In genomic region chr22:20918663-20919220, GRCh38 we compare ENCODE assay signal across 8 cellular contexts. TPM values are rescaled to one million over a fixed set of nuclear protein-coding genes. Genes with fewer than 3 reads are reported as not detected.
DNase-seq lines count a peak whose midpoint lies in the region; ATAC-seq and TF ChIP-seq lines count a peak whose summit lies in the region.

No MANE protein-coding gene starts in this region.

- TF ChIP-seq CTCF in gastroesophageal sphincter (IDR thresholded peaks at IDR 0.05) (no peak), spleen (IDR thresholded peaks at IDR 0.05 in 8 of 11, conservative IDR thresholded peaks at IDR 0.05 in 3 of 11) (no peak)

- H3K27ac ChIP-seq in gastroesophageal sphincter (peak overlapping the region in 3 of 4 donors; percentile 89 to 100 (median 97)), spleen (peak overlapping the region in 7 of 8 donors; percentile 89 to 97 (median 96))

- WGBS in gastroesophageal sphincter (ENCODE audit: low coverage in 1 of 2), 2 donors = 0 to 1% methylated on average over 3 to 12 of the region's 19 CpGs
- WGBS in spleen, 5 donors = 0 to 4% (median 1%) methylated on average over 19 of the region's 19 CpGs

- no peak for TF ChIP-seq EP300 in gastroesophageal sphincter (IDR thresholded peaks at IDR 0.05)

- H3K9me3 ChIP-seq in gastroesophageal sphincter = no peaks in the 10 kb centered on the region
- H3K9me3 ChIP-seq in spleen = no peaks in the 10 kb centered on the region

- CTCF ChIA-PET in HEK293T (lab: Yijun Ruan, JAX) = interaction anchor here (0.7 kb wide), 1 partner anchor 753 kb away, joined by 4 read pairs; no protein-coding TSS in a partner anchor

- H3K9me3 Mint-ChIP-seq in T-helper 2 cell treated with Interferon-gamma antibody and Interleukin-4, amounts not matched to agents 5 μg/mL and 100 μg/mL, for 36 hours = no peaks in the 10 kb centered on the region

- DNase-seq in HEK293T (ENCODE audit: extremely low spot score) (peak; percentile 45), spleen (peak; percentile 51), GF-D8 (lab: John Stamatoyannopoulos, UW) (no peak), NCI-H2081 treated with DMSO at 0.1 percent for 48 hours (lab: John Stamatoyannopoulos, UW) (no peak)
- DNase-seq in T-helper 2 cell treated with Interferon-gamma antibody and Interleukin-4, amounts not matched to agents 5 μg/mL and 100 μg/mL, for 36 hours (ENCODE audit: low spot score) = no peak

- H3K27me3 Mint-ChIP-seq in T-helper 2 cell treated with Interferon-gamma antibody and Interleukin-4, amounts not matched to agents 5 μg/mL and 100 μg/mL, for 36 hours (ENCODE audit: low read depth) = no peaks in the 10 kb centered on the region

- peaks cover 25% of the 10 kb centered on the region for H3K36me3 Mint-ChIP-seq in T-helper 2 cell treated with Interferon-gamma antibody and Interleukin-4, amounts not matched to agents 5 μg/mL and 100 μg/mL, for 36 hours (ENCODE audit: low read depth)

- intact Hi-C loops in spleen (cut with DNase I; ENCODE audit: low total_unique reads) = loop anchor here (5.0 kb wide), 1 partner anchor 61 kb away; the partner anchor contains the start of genes PI4KA and SNAP29

- peak overlapping the region; percentile 99 for H3K4me3 Mint-ChIP-seq in T-helper 2 cell treated with Interferon-gamma antibody and Interleukin-4, amounts not matched to agents 5 μg/mL and 100 μg/mL, for 36 hours

- peak overlapping the region; percentile 73 to 95 for H3K4me3 ChIP-seq in gastroesophageal sphincter
- H3K4me3 ChIP-seq in spleen = peak overlapping the region; percentile 93 to 100 (median 98)

- no peak for TF ChIP-seq POLR2A in gastroesophageal sphincter (IDR thresholded peaks at IDR 0.05)
- no peak for TF ChIP-seq POLR2A in spleen (IDR thresholded peaks at IDR 0.05)

- ATAC-seq in gastroesophageal sphincter (no peak), GM19467 (IDR thresholded peaks at IDR 0.05; ENCODE audit: unreplicated experiment) (no peak), HG02571 (IDR thresholded peaks at IDR 0.05; ENCODE audit: unreplicated experiment) (no peak)

- POLR2A ChIA-PET in HEK293T (lab: Yijun Ruan, JAX) = interaction anchor here (0.7 kb wide), 1 partner anchor 36 kb away, joined by 3 read pairs; no protein-coding TSS in a partner anchor

- peak overlapping the region; percentile 92 for H3K27ac Mint-ChIP-seq in T-helper 2 cell treated with Interferon-gamma antibody and Interleukin-4, amounts not matched to agents 5 μg/mL and 100 μg/mL, for 36 hours

- peaks cover 29% of the 10 kb centered on the region for H3K4me1 Mint-ChIP-seq in T-helper 2 cell treated with Interferon-gamma antibody and Interleukin-4, amounts not matched to agents 5 μg/mL and 100 μg/mL, for 36 hours (ENCODE audit: low read depth)

- no peaks in the 10 kb centered on the region for H3K27me3 ChIP-seq in gastroesophageal sphincter
- no peaks in the 10 kb centered on the region for H3K27me3 ChIP-seq in spleen (replicated peaks in 1 of 7)

- H3K36me3 ChIP-seq in gastroesophageal sphincter (no peaks in the 10 kb centered on the region), spleen (peaks cover 0 to 4% (median 0%) of the 10 kb centered on the region in 6 donors)

- H3K4me1 ChIP-seq in gastroesophageal sphincter = peaks cover 0 to 57% (median 11%) of the 10 kb centered on the region in 3 donors
- H3K4me1 ChIP-seq in spleen = peaks cover 32 to 65% (median 56%) of the 10 kb centered on the region in 6 donors

TF ChIP-seq in HEK293T, 16 proteins besides CTCF, POLR2A, EP300 and RAD21:
- no peak for TF ChIP-seq NFRKB (IDR thresholded peaks at IDR 0.05)
- no peak for TF ChIP-seq PKNOX1 (IDR thresholded peaks at IDR 0.05)
- TF ChIP-seq HDGF (IDR thresholded peaks at IDR 0.05; ENCODE audit: borderline replicate concordance) = no peak
- no peak for TF ChIP-seq ELF4 (IDR thresholded peaks at IDR 0.05)
- TF ChIP-seq FOXK2 (IDR thresholded peaks at IDR 0.05) = no peak
- no peak for TF ChIP-seq BHLHE40 (IDR thresholded peaks at IDR 0.05; ENCODE audit: borderline replicate concordance)
TF ChIP-seq in HEK293T: peak in this region for 0.

RNA-seq across cellular contexts. Expression of gene CRKL, which starts 1.5 kb away (rescaled TPM):
- 10 to 100 TPM; 42.5 to 55.8 (median 46.0) TPM for total RNA-seq in gastroesophageal sphincter
- total RNA-seq in spleen = 10 to 100 TPM; 56.7 to 65.3 (median 58.1) TPM
- 10 to 100 TPM; 11.5 to 17.9 (median 12.2) TPM for polyA plus RNA-seq in spleen

RNA-seq across cellular contexts. Expression of gene AIFM3, which starts 48.3 kb away (rescaled TPM):
- total RNA-seq in gastroesophageal sphincter = 1 to 10 TPM in 2 of 4 donors, under 1 TPM in 1, not detected in 1; 0.27 to 3.2 (median 2.0) TPM
- total RNA-seq in spleen = 1 to 10 TPM; 3.7 to 8.7 (median 6.1) TPM
- polyA plus RNA-seq in spleen = 1 to 10 TPM; 2.0 to 6.0 (median 5.3) TPM

RNA-seq across cellular contexts. Expression of gene SNAP29, which starts 59.9 kb away (rescaled TPM):
- total RNA-seq in gastroesophageal sphincter (10 to 100 TPM; 22.1 to 33.8 (median 27.1) TPM), spleen (10 to 100 TPM; 22.6 to 33.5 (median 28.2) TPM)
- 10 to 100 TPM; 13.7 to 19.5 (median 17.2) TPM for polyA plus RNA-seq in spleen

Comparison
In these comparisons a context has a peak if more than half of its experiments do, and no peak if none do; other contexts are left out.
1. DNase-seq: peak in HEK293T (single experiment) and spleen (single experiment); none in T-helper 2 cell treated with Interferon-gamma antibody and Interleukin-4, amounts not matched to agents 5 μg/mL and 100 μg/mL, for 36 hours (single experiment), GF-D8 (single experiment) and NCI-H2081 treated with DMSO at 0.1 percent for 48 hours (single experiment).